In the genomic region with DNA sequence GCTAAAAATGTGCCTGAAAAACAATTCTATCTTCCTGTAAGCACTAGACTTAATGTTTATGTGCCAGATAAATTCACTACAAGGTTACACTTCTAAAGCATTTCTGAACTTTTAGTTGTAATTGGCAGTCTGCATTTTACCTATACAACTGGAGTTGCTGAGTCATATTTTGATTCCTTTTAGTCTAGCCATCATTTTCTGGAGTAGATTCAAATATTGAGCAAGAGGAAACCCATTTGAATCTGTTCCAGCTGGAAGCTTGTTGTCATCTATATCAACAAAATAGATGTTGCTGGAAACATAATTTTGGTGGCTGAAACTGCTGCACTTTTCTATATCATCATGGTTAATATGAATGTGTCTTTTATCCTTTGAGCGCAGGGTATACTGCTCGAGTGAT, we compare ENCODE assay signal across 20 cellular contexts.
A peak's percentile ranks its signal among the peaks of the same experiment; 100 is the strongest.
DNase-seq lines count a peak whose midpoint lies in the region; ATAC-seq and TF ChIP-seq lines count a peak whose summit lies in the region.
"Had no signal": no experiment of that assay in that cellular context is flagged by ENCODE, and none has a peak within 500 bp of the region (broad histone marks: within the 10 kb centered on the region; RNA-seq: fewer than 3 reads in every experiment).

No MANE protein-coding gene starts in this region.

- no peaks in the 10 kb centered on the region for H4K20me1 ChIP-seq in PC-3 (ENCODE audit: low read length)

- DNase-seq in DMS 273 (lab: John Stamatoyannopoulos, UW; ENCODE audit: unreplicated experiment) (peak; percentile 19), DMS 273 treated with DMSO at 0.1 percent for 48 hours (lab: John Stamatoyannopoulos, UW) (no peak), PC-3 (peak; percentile 75), dermis microvascular lymphatic vessel endothelial cell (ENCODE audit: low read depth in 2 of 2) (peak; percentile 19 to 65), retinal pigment epithelial cell (ENCODE audit: low read depth) (peak; percentile 38), DMS53 (lab: John Stamatoyannopoulos, UW) (no peak), NCI-H146 (lab: John Stamatoyannopoulos, UW) (no peak)
- DNase-seq: activated CD4-positive, CD25-positive, alpha-beta regulatory T cell treated with anti-CD3 and anti-CD28 coated beads, Interleukin-2, amount 50 U/mL, for 72 hours; activated effector memory CD4-positive, alpha-beta T cell treated with Interleukin-2 at 50 U/mL for 16 hours; DMS79 treated with DMSO at 0.1 percent for 48 hours; head of caudate nucleus; Karpas-422; NCI-H1694; NCI-H510A treated with DMSO at 0.1 percent for 48 hours; thyroid gland had no signal

- CTCF ChIA-PET in PC-3 (lab: Charles Lee) = no interaction called here

- intact Hi-C loops in PC-3 (cut with micrococcal nuclease) = no loop called here

- H3K4me1 ChIP-seq in PC-3 (ENCODE audit: insufficient read depth, low read length) = no peaks in the 10 kb centered on the region
- H3K4me1 ChIP-seq: HAP-1, SJSA1, thyroid gland had no signal

- BruUV-seq in PC-3 (replicated peaks; lab: Mats Ljungman, UMichigan) = no TSS peak

- H2AFZ ChIP-seq in PC-3 (ENCODE audit: low read length) = no peak overlapping the region

- POLR2A ChIA-PET in PC-3 (lab: Charles Lee; ENCODE audit: unreplicated experiment) = no interaction called here

- ATAC-seq in PC-3 (no peak), GM21526 (IDR thresholded peaks at IDR 0.05; ENCODE audit: low FRiP score, unreplicated experiment) (no peak)
- ATAC-seq: stimulated activated memory B cell treated with anti-CD40 and anti-IgM and Interleukin-4, amounts not matched to agents 10 μg/mL and 1 μg/mL and 100 μg/mL, for 72 hours had no signal

- peaks cover 18% of the 10 kb centered on the region for H3K27me3 ChIP-seq in PC-3 (ENCODE audit: low read length)
- H3K27me3 ChIP-seq: SJSA1, thyroid gland had no signal

- no peaks in the 10 kb centered on the region for H3K36me3 ChIP-seq in PC-3 (ENCODE audit: low read depth, low read length)
- H3K36me3 ChIP-seq: HAP-1, SJSA1, thyroid gland had no signal

- H3F3A ChIP-seq in PC-3 (ENCODE audit: low read length, unreplicated experiment) = no peaks in the 10 kb centered on the region

- no peak overlapping the region for H3K4me2 ChIP-seq in PC-3 (ENCODE audit: low read length)

- no peaks in the 10 kb centered on the region for H3K79me2 ChIP-seq in PC-3 (ENCODE audit: low read length)

- TF ChIP-seq CTCF in PC-3 (conservative IDR thresholded peaks at IDR 0.05; ENCODE audit: low read depth, low read length) = no peak
- no peak for TF ChIP-seq CTCF in retinal pigment epithelial cell (conservative IDR thresholded peaks at IDR 0.05; ENCODE audit: low read depth, low read length)

- no peaks in the 10 kb centered on the region for H3K9me2 ChIP-seq in PC-3 (replicated peaks; ENCODE audit: low read length)

- no peak overlapping the region for H3K27ac ChIP-seq in PC-3 (ENCODE audit: low read length)
- H3K27ac ChIP-seq: 22Rv1, SJSA1, thyroid gland had no signal

- H3K4me3 ChIP-seq in PC-3 (ENCODE audit: low read length) = no peak overlapping the region
- H3K4me3 ChIP-seq in retinal pigment epithelial cell (ENCODE audit: low read length) = no peak overlapping the region
- H3K4me3 ChIP-seq: HAP-1, SJSA1, thyroid gland had no signal

- H3K9me3 ChIP-seq in PC-3 (ENCODE audit: low read length) = 0 out of 2 replicates have a peak, but pooled peaks cover 10% of the 10 kb centered on the region
- H3K9me3 ChIP-seq: HAP-1, SJSA1, thyroid gland had no signal

- H3K9ac ChIP-seq in PC-3 (ENCODE audit: low read length) = no peak overlapping the region

Comparison
In these comparisons a context has a peak if more than half of its experiments do, and no peak if none do; other contexts are left out.
1. DNase-seq: peak in DMS 273 (single experiment), PC-3 (single experiment), dermis microvascular lymphatic vessel endothelial cell (2 of 2) and retinal pigment epithelial cell (single experiment); none in DMS 273 treated with DMSO at 0.1 percent for 48 hours (single experiment), DMS53 (single experiment) and NCI-H146 (single experiment).